In genomic region chr1:9065213-9065751, GRCh38 we compare ENCODE assay signal across 23 cellular contexts. TPM values are rescaled to one million over a fixed set of nuclear protein-coding genes. Genes with fewer than 3 reads are reported as not detected.
DNase-seq lines count a peak whose midpoint lies in the region; ATAC-seq, FAIRE-seq and TF ChIP-seq lines count a peak whose summit lies in the region.
"Had no signal": no experiment of that assay in that cellular context is flagged by ENCODE, and none has a peak within 500 bp of the region (broad histone marks: within the 10 kb centered on the region; RNA-seq: fewer than 3 reads in every experiment).

No MANE protein-coding gene starts in this region.

- H3K79me2 ChIP-seq in HepG2 (ENCODE audit: insufficient read depth, low read length) (no peaks in the 10 kb centered on the region), trophoblast cell (ENCODE audit: control insufficient read depth, insufficient read depth, low read length, poor library complexity) (no peaks in the 10 kb centered on the region), PC-9 (ENCODE audit: low read depth) (no peaks in the 10 kb centered on the region)

- no peaks in the 10 kb centered on the region for H3K9me2 ChIP-seq in PC-9 (ENCODE audit: insufficient read depth)

- H4K20me1 ChIP-seq in HepG2 (ENCODE audit: insufficient read depth, low read length), result no peaks in the 10 kb centered on the region
- no peaks in the 10 kb centered on the region for H4K20me1 ChIP-seq in PC-9 (ENCODE audit: insufficient read depth)

- CTCF ChIA-PET in HepG2 (lab: Yijun Ruan, JAX; ENCODE audit: low intra/inter-chr PET ratio, low total read pairs), result no interaction called here
- CTCF ChIA-PET in PC-9 (lab: Charles Lee), result no interaction called here

- H2BK5ac ChIP-seq in trophoblast cell (ENCODE audit: low read depth, low read length, poor library complexity), result no peak overlapping the region

- H3K4me1 ChIP-seq in HepG2 (ENCODE audit: insufficient read depth, low read length), result peaks cover 70% of the 10 kb centered on the region
- H3K4me1 ChIP-seq in right lobe of liver, result no peaks in the 10 kb centered on the region
- peaks cover 18 to 74% (median 52%) of the 10 kb centered on the region in 3 donors for H3K4me1 ChIP-seq in esophagus squamous epithelium
- no peaks in the 10 kb centered on the region for H3K4me1 ChIP-seq in trophoblast cell (ENCODE audit: control insufficient read depth in 1 of 2, insufficient read depth in 2 of 2, low read length in 2 of 2)
- peaks cover 62% of the 10 kb centered on the region for H3K4me1 ChIP-seq in vagina
- no peaks in the 10 kb centered on the region for H3K4me1 ChIP-seq in PC-9 (replicated peaks; ENCODE audit: insufficient read depth)

- H4K8ac ChIP-seq in trophoblast cell (ENCODE audit: low read depth, low read length), result no peak overlapping the region

- H3K18ac ChIP-seq in trophoblast cell (ENCODE audit: low read length), result no peak overlapping the region

- 0 out of 5 replicates have a peak, but pooled peaks cover 0 to 2% of the 10 kb centered on the region in 2 experiments for H3K27me3 ChIP-seq in HepG2 (ENCODE audit: control insufficient read depth in 1 of 2, insufficient read depth in 2 of 2, low read length in 2 of 2)
- no peaks in the 10 kb centered on the region for H3K27me3 ChIP-seq in right lobe of liver
- H3K27me3 ChIP-seq in esophagus squamous epithelium, result no peaks in the 10 kb centered on the region
- H3K27me3 ChIP-seq in trophoblast cell (ENCODE audit: insufficient read depth, low read length), result no peaks in the 10 kb centered on the region
- no peaks in the 10 kb centered on the region for H3K27me3 ChIP-seq in vagina
- H3K27me3 ChIP-seq in PC-9 (ENCODE audit: insufficient read depth, low read depth), result no peaks in the 10 kb centered on the region

- H3K79me1 ChIP-seq in trophoblast cell (ENCODE audit: low read length), result no peaks in the 10 kb centered on the region

- no peak overlapping the region for H3K27ac ChIP-seq in HepG2 (ENCODE audit: extremely low read length, insufficient read depth, low read length)
- no peak overlapping the region for H3K27ac ChIP-seq in right lobe of liver
- H3K27ac ChIP-seq in esophagus squamous epithelium, result peak overlapping the region in 3 of 4 donors; percentile 53 to 59 (median 58)
- H3K27ac ChIP-seq in trophoblast cell (ENCODE audit: low read depth, low read length), result no peak overlapping the region
- H3K27ac ChIP-seq in vagina, result peak overlapping the region; percentile 84
- H3K27ac ChIP-seq in PC-9, result no peak overlapping the region
- H3K27ac ChIP-seq: GM23248 had no signal

- H2BK120ac ChIP-seq in trophoblast cell (ENCODE audit: insufficient read depth, low read length, poor library complexity), result no peak overlapping the region

- in situ Hi-C loops in HepG2 (cut with HindIII; ENCODE audit: extremely low pct_ligation_motif_present, low pct_unique_long_range_greater_than_20kb), result no loop called here

- H3K23ac ChIP-seq in trophoblast cell (ENCODE audit: low read length), result no peak overlapping the region

- no peak for TF ChIP-seq EP300 in HepG2 (IDR thresholded peaks at IDR 0.05; ENCODE audit: low read depth in 2 of 2, low read length in 2 of 2)
- TF ChIP-seq EP300 in HepG2 (CRISPR knock-in tag; IDR thresholded peaks at IDR 0.05; ENCODE audit: borderline replicate concordance), result no peak

- H3K9me3 ChIP-seq in HepG2 (ENCODE audit: low read length) (no peaks in the 10 kb centered on the region), right lobe of liver (no peaks in the 10 kb centered on the region), esophagus squamous epithelium (no peaks in the 10 kb centered on the region), trophoblast cell (ENCODE audit: insufficient read depth, low read depth, low read length) (peaks cover 3% of the 10 kb centered on the region), vagina (no peaks in the 10 kb centered on the region), PC-9 (ENCODE audit: insufficient read depth, low read depth) (no peaks in the 10 kb centered on the region)

- H3F3A ChIP-seq in PC-9 (ENCODE audit: insufficient read depth, low read depth), result no peaks in the 10 kb centered on the region

- H2AK5ac ChIP-seq in trophoblast cell (ENCODE audit: low read length), result no peak overlapping the region

- TF ChIP-seq POLR2A in HepG2 (IDR thresholded peaks at IDR 0.05; ENCODE audit: insufficient read depth in 1 of 2, low read depth in 2 of 2, low read length in 2 of 2) (no peak), right lobe of liver (IDR thresholded peaks at IDR 0.05) (no peak), esophagus squamous epithelium (IDR thresholded peaks at IDR 0.05) (no peak), vagina (IDR thresholded peaks at IDR 0.05) (no peak)

- H3K14ac ChIP-seq in trophoblast cell (ENCODE audit: low read length), result no peak overlapping the region

- H4K12ac ChIP-seq in trophoblast cell (ENCODE audit: low read depth, low read length), result no peak overlapping the region

- no peak for DNase-seq in HepG2 (ENCODE audit: low spot score)
- DNase-seq in right lobe of liver, result no peak
- no peak for DNase-seq in esophagus squamous epithelium (lab: John Stamatoyannopoulos, UW)
- peak in 1 of 2 donors; percentile 20 for DNase-seq in trophoblast cell
- DNase-seq in vagina (ENCODE audit: extremely low spot score in 2 of 2), result no peak
- no peak for DNase-seq in NOMO-1 treated with dmso at 0.1 percent for 144 hours (lab: John Stamatoyannopoulos, UW; ENCODE audit: unreplicated experiment)
- DNase-seq in PC-9, result no peak
- DNase-seq in activated T-cell treated with anti-CD3 and anti-CD28 coated beads, Interleukin-2, amount 50 U/mL, for 48 hours, result no peak
- DNase-seq: activated CD4-positive, alpha-beta memory T cell treated with anti-CD3 and anti-CD28 coated beads, Interleukin-2, amount 10 ng/mL, durations not matched to agents 7 days and 5 days; activated naive CD4-positive, alpha-beta T cell treated with anti-CD3 and anti-CD28 coated beads, Interleukin-2, amount 50 U/mL, for 16 hours; activated T-cell treated with anti-CD3 and anti-CD28 coated beads, Interleukin-2, amount 50 U/mL, for 1 hour; CD4-positive, alpha-beta memory T cell; DMS79; NCI-H187; NCI-H446 treated with DMSO at 0.1 percent for 48 hours; SIG-M5 had no signal

- FAIRE-seq in HepG2 (lab: Jason Lieb, UNC), result no peak
- FAIRE-seq: colon, endometrium had no signal

- H3K4me3 ChIP-seq in HepG2 (replicated peaks in 1 of 3; ENCODE audit: insufficient read depth in 1 of 3, low read depth in 2 of 3, low read length in 3 of 3), result no peak overlapping the region
- H3K4me3 ChIP-seq in right lobe of liver, result no peak overlapping the region
- no peak overlapping the region for H3K4me3 ChIP-seq in esophagus squamous epithelium
- H3K4me3 ChIP-seq in trophoblast cell (ENCODE audit: low read depth, low read length), result no peak overlapping the region
- H3K4me3 ChIP-seq in vagina, result no peak overlapping the region
- H3K4me3 ChIP-seq in PC-9, result no peak overlapping the region
- H3K4me3 ChIP-seq: GM23248 had no signal

- H2BK12ac ChIP-seq in trophoblast cell (ENCODE audit: low read length), result no peak overlapping the region

- H3K9ac ChIP-seq in HepG2 (ENCODE audit: insufficient read depth, low read depth, low read length), result no peak overlapping the region
- H3K9ac ChIP-seq in trophoblast cell (ENCODE audit: low read length), result no peak overlapping the region
- H3K9ac ChIP-seq: GM23248 had no signal

- POLR2A ChIA-PET in HepG2 (lab: Yijun Ruan, JAX), result no interaction called here
- POLR2A ChIA-PET in PC-9 (lab: Charles Lee; ENCODE audit: unreplicated experiment), result no interaction called here

- WGBS in HepG2 (ENCODE audit: low lambda C conversion rate), result 3% methylated on average over 5 of the region's 7 CpGs
- WGBS in right lobe of liver (ENCODE audit: insufficient coverage, low coverage, low lambda C conversion rate, missing lambda C conversion rate), result 63% methylated on average over 3 of the region's 7 CpGs
- WGBS in esophagus squamous epithelium, 2 donors, result 46 to 67% methylated on average over 3 to 5 of the region's 7 CpGs
- WGBS in trophoblast cell (ENCODE audit: extremely low coverage, insufficient coverage, insufficient read length), result no CpG with 5 or more reads among the region's 7 CpGs

- no peak overlapping the region for H4K91ac ChIP-seq in trophoblast cell (ENCODE audit: low read depth, low read length)

- H3K36me3 ChIP-seq in HepG2 (replicated peaks in 1 of 2; ENCODE audit: control insufficient read depth in 1 of 2, insufficient read depth in 2 of 2, low read length in 2 of 2) (no peaks in the 10 kb centered on the region), right lobe of liver (no peaks in the 10 kb centered on the region), esophagus squamous epithelium (no peaks in the 10 kb centered on the region), trophoblast cell (ENCODE audit: control insufficient read depth in 1 of 2, insufficient read depth in 2 of 2, low read length in 2 of 2) (no peaks in the 10 kb centered on the region), vagina (no peaks in the 10 kb centered on the region), PC-9 (ENCODE audit: low read depth) (no peaks in the 10 kb centered on the region)

- no peak overlapping the region for H3K4ac ChIP-seq in trophoblast cell (ENCODE audit: low read depth, low read length)

- H3K4me2 ChIP-seq in HepG2 (ENCODE audit: low read depth, low read length), result peak overlapping the region; percentile 4; the same call in 1 of the 2 replicates
- H3K4me2 ChIP-seq in trophoblast cell (ENCODE audit: low read length), result no peak overlapping the region
- H3K4me2 ChIP-seq in PC-9, result no peak overlapping the region

- no peak overlapping the region for H2AFZ ChIP-seq in HepG2 (ENCODE audit: low read length)
- peak overlapping the region; percentile 45 for H2AFZ ChIP-seq in trophoblast cell (ENCODE audit: insufficient read depth, low read length, poor library complexity)
- no peak overlapping the region for H2AFZ ChIP-seq in PC-9

- TF ChIP-seq RAD21 in HepG2 (CRISPR knock-in tag; IDR thresholded peaks at IDR 0.05), result no peak

- no peak for ATAC-seq in HepG2
- no peak for ATAC-seq in right lobe of liver

- BruUV-seq in HepG2 (replicated peaks; lab: Mats Ljungman, UMichigan) (no TSS peak), PC-9 (replicated peaks; lab: Mats Ljungman, UMichigan) (no TSS peak)

- no peak for TF ChIP-seq CTCF in HepG2 (CRISPR knock-in tag; IDR thresholded peaks at IDR 0.05)
- TF ChIP-seq CTCF in right lobe of liver (IDR thresholded peaks at IDR 0.05), result no peak
- TF ChIP-seq CTCF in esophagus squamous epithelium (IDR thresholded peaks at IDR 0.05), result no peak
- no peak for TF ChIP-seq CTCF in vagina (IDR thresholded peaks at IDR 0.05)
- TF ChIP-seq CTCF in PC-9 (conservative IDR thresholded peaks at IDR 0.05), result no peak

- intact Hi-C loops in HepG2 (cut with micrococcal nuclease; ENCODE audit: unreplicated experiment) (no loop called here), right lobe of liver (cut with DNase I) (no loop called here), esophagus squamous epithelium (cut with DNase I) (no loop called here), vagina (cut with DNase I) (no loop called here), PC-9 (cut with micrococcal nuclease; ENCODE audit: unreplicated experiment) (no loop called here)

RNA-seq across cellular contexts. Expression of gene SLC2A5, which starts 4.2 kb away (rescaled TPM):
- total RNA-seq in HepG2 (2016; rRNA removed; fragmentation: Illumina TruSeq; extraction: Trizol), result 0.04 TPM in 1 of 2 replicates, not detected in the other
- not detected in 2 replicates for total RNA-seq in HepG2 (2016; cell fraction: cytosol; rRNA removed; fragmentation: Illumina TruSeq; extraction: Trizol; ENCODE audit: low read depth)
- total RNA-seq in HepG2 (2016; cell fraction: insoluble cytoplasmic fraction; rRNA removed; fragmentation: Illumina TruSeq; extraction: Trizol), result not detected in 2 replicates
- total RNA-seq in HepG2 (2016; cell fraction: membrane; rRNA removed; fragmentation: Illumina TruSeq; extraction: Trizol), result not detected in 2 replicates
- not detected in 2 replicates for total RNA-seq in HepG2 (2016; cell fraction: nucleus; rRNA removed; fragmentation: Illumina TruSeq; extraction: Trizol)
- 0.54 and 0.80 TPM in 2 replicates for polyA plus RNA-seq in HepG2 (2011; rRNA removed)
- 0.27 and 0.46 TPM in 2 replicates for polyA plus RNA-seq in HepG2 (2011; cell fraction: cytosol; rRNA removed)
- 2.7 and 3.8 TPM in 2 replicates for polyA plus RNA-seq in HepG2 (2011; cell fraction: nucleus; rRNA removed)
- 0.16 and 0.68 TPM in 2 replicates for polyA plus RNA-seq in HepG2 (2012)
- polyA plus RNA-seq in HepG2 (2016; cell fraction: cytosol; fragmentation: Illumina TruSeq; extraction: Trizol; ENCODE audit: low read depth), result not detected in 2 replicates
- not detected in 2 replicates for polyA plus RNA-seq in HepG2 (2016; cell fraction: insoluble cytoplasmic fraction; fragmentation: Illumina TruSeq; extraction: Trizol; ENCODE audit: low read depth)
- not detected in 2 replicates for polyA plus RNA-seq in HepG2 (2016; cell fraction: membrane; fragmentation: Illumina TruSeq; extraction: Trizol; ENCODE audit: low read depth)
- polyA plus RNA-seq in HepG2 (2016; cell fraction: nucleus; fragmentation: Illumina TruSeq; extraction: Trizol; ENCODE audit: insufficient read depth, low read depth), result not detected in 2 replicates
- 0.24 TPM in 1 of 2 replicates, not detected in the other for polyA minus RNA-seq in HepG2 (2011; rRNA and poly(A)+ RNA removed; ENCODE audit: low replicate concordance)
- 0.99 TPM in 1 of 2 replicates, not detected in the other for polyA minus RNA-seq in HepG2 (2011; cell fraction: cytosol; rRNA and poly(A)+ RNA removed)
- 1.2 TPM in 1 of 2 replicates, not detected in the other for polyA minus RNA-seq in HepG2 (2011; cell fraction: nucleus; rRNA and poly(A)+ RNA removed)
- total RNA-seq in right lobe of liver, result 1 to 10 TPM in 1 of 6 experiments, under 1 TPM in 5; 0.19 to 3.5 (median 0.30) TPM
- total RNA-seq in esophagus squamous epithelium, result 1 to 10 TPM; 1.9 to 7.1 (median 4.2) TPM
- polyA plus RNA-seq in trophoblast cell (2013), result 0.12 and 0.16 TPM in 2 replicates
- 8.1 TPM for total RNA-seq in vagina
- not detected in 2 replicates for total RNA-seq in PC-9 (2021)
- total RNA-seq: A673; osteocyte; T-helper 1 cell treated with Interleukin-12 subunit alpha and Interleukin-12 subunit beta and Interleukin-4 antibody, amounts not matched to agents 30 ng/mL and 1 ng/mL, for 36 hours had no signal
- polyA plus RNA-seq: CD4-positive, alpha-beta memory T cell had no signal

RNA-seq across cellular contexts. Expression of gene SLC2A7, which starts 39.1 kb away (rescaled TPM):
- total RNA-seq in HepG2 (2016; rRNA removed; fragmentation: Illumina TruSeq; extraction: Trizol) (not detected in 2 replicates), right lobe of liver (not detected), esophagus squamous epithelium (under 1 TPM in 1 of 4 donors, not detected in 3; 0.38 TPM), vagina (not detected), PC-9 (2021) (not detected in 2 replicates)
- not detected in 2 replicates for total RNA-seq in HepG2 (2016; cell fraction: cytosol; rRNA removed; fragmentation: Illumina TruSeq; extraction: Trizol; ENCODE audit: low read depth)
- not detected in 2 replicates for total RNA-seq in HepG2 (2016; cell fraction: insoluble cytoplasmic fraction; rRNA removed; fragmentation: Illumina TruSeq; extraction: Trizol)
- not detected in 2 replicates for total RNA-seq in HepG2 (2016; cell fraction: membrane; rRNA removed; fragmentation: Illumina TruSeq; extraction: Trizol)
- total RNA-seq in HepG2 (2016; cell fraction: nucleus; rRNA removed; fragmentation: Illumina TruSeq; extraction: Trizol), result not detected in 2 replicates
- polyA plus RNA-seq in HepG2 (2011; rRNA removed), result not detected in 2 replicates
- not detected in 2 replicates for polyA plus RNA-seq in HepG2 (2011; cell fraction: cytosol; rRNA removed)
- not detected in 2 replicates for polyA plus RNA-seq in HepG2 (2011; cell fraction: nucleus; rRNA removed)
- not detected in 2 replicates for polyA plus RNA-seq in HepG2 (2012)
- polyA plus RNA-seq in HepG2 (2016; cell fraction: cytosol; fragmentation: Illumina TruSeq; extraction: Trizol; ENCODE audit: low read depth), result not detected in 2 replicates
- not detected in 2 replicates for polyA plus RNA-seq in HepG2 (2016; cell fraction: insoluble cytoplasmic fraction; fragmentation: Illumina TruSeq; extraction: Trizol; ENCODE audit: low read depth)
- not detected in 2 replicates for polyA plus RNA-seq in HepG2 (2016; cell fraction: membrane; fragmentation: Illumina TruSeq; extraction: Trizol; ENCODE audit: low read depth)
- not detected in 2 replicates for polyA plus RNA-seq in HepG2 (2016; cell fraction: nucleus; fragmentation: Illumina TruSeq; extraction: Trizol; ENCODE audit: insufficient read depth, low read depth)
- not detected in 2 replicates for polyA minus RNA-seq in HepG2 (2011; rRNA and poly(A)+ RNA removed; ENCODE audit: low replicate concordance)
- polyA minus RNA-seq in HepG2 (2011; cell fraction: cytosol; rRNA and poly(A)+ RNA removed), result not detected in 2 replicates
- polyA minus RNA-seq in HepG2 (2011; cell fraction: nucleus; rRNA and poly(A)+ RNA removed), result not detected in 2 replicates
- polyA plus RNA-seq in trophoblast cell (2013), result not detected in 2 replicates
- total RNA-seq: A673; activated CD4-positive, alpha-beta memory T cell treated with anti-CD3 and anti-CD28 coated beads, Interleukin-2, amount 10 ng/mL, durations not matched to agents 7 days and 5 days; CD4-positive, alpha-beta memory T cell; GM23248; mucosa of gallbladder; osteocyte; T-helper 1 cell treated with Interleukin-12 subunit alpha and Interleukin-12 subunit beta and Interleukin-4 antibody, amounts not matched to agents 30 ng/mL and 1 ng/mL, for 36 hours had no signal
- polyA plus RNA-seq: CD4-positive, alpha-beta memory T cell; GM23248 had no signal

Comparison
In these comparisons a context has a peak if more than half of its experiments do, and no peak if none do; other contexts are left out.
1. H3K27ac ChIP-seq: peak in esophagus squamous epithelium (3 of 4) and vagina (single experiment); none in HepG2 (single experiment), right lobe of liver (0 of 3), trophoblast cell (single experiment) and PC-9 (single experiment).